In genomic region chr2:187302146-187302545, GRCh38 we compare ENCODE assay signal across 2 cellular contexts.
TF ChIP-seq lines count a peak whose summit lies in the region.

No MANE protein-coding gene starts in this region.

TF ChIP-seq in SK-N-SH, 30 proteins besides CTCF, POLR2A, EP300 and RAD21 (continued from another document):
- TF ChIP-seq USF1 (IDR thresholded peaks at IDR 0.05; ENCODE audit: borderline replicate concordance, low read depth) (no peak), NFIC (IDR thresholded peaks at IDR 0.05; ENCODE audit: borderline replicate concordance) (no peak), POLR2AphosphoS5 (IDR thresholded peaks at IDR 0.05; ENCODE audit: low read depth, low read length) (no peak), IRF3 (IDR thresholded peaks at IDR 0.05; ENCODE audit: low read depth, low read length) (no peak), TCF12 (IDR thresholded peaks at IDR 0.05) (no peak), ZBTB33 (IDR thresholded peaks at IDR 0.05; ENCODE audit: borderline replicate concordance, low read depth) (no peak), MAX (IDR thresholded peaks at IDR 0.05; ENCODE audit: low read depth) (no peak), FOXM1 (IDR thresholded peaks at IDR 0.05; ENCODE audit: low read depth) (no peak), SIN3A (IDR thresholded peaks at IDR 0.05; ENCODE audit: borderline replicate concordance, low read depth, low read length) (no peak), SMC3 (IDR thresholded peaks at IDR 0.05; ENCODE audit: low read depth, low read length) (no peak), JUND (IDR thresholded peaks at IDR 0.05) (no peak), NRF1 (IDR thresholded peaks at IDR 0.05; ENCODE audit: low read depth, low read length) (no peak)
TF ChIP-seq in SK-N-SH: peak in this region for 0.

TF ChIP-seq in SK-N-SH treated with all-trans-retinoic acid at 6 μM for 48 hours, 23 proteins besides CTCF, POLR2A, EP300 and RAD21 (continued from another document):
- TF ChIP-seq PATZ1 (CRISPR knock-in tag; IDR thresholded peaks at IDR 0.05; ENCODE audit: borderline replicate concordance) (no peak), GLIS3 (CRISPR knock-in tag; IDR thresholded peaks at IDR 0.05) (no peak)
